ENCODE assay signal across 15 cellular contexts in the genomic region with DNA sequence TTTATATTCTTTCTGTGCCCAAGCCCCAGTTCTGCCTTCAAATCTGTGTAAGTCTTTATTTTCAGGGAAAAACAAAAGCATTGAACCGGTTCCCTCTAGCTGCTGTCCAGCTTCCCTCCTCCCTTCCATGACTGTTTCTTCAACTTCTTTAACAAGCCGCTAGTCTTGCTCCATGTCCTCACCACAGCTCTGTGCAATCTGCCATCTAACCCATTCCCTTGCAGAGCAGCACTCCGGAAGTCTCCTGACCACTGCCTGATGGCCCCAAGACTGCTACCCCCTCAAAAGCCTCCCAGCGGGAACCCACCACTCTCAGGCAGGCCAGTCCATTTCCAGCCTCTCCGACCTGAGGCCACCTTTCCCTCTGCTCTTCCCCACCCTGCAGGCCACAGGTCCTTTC. TPM values are rescaled to one million over a fixed set of nuclear protein-coding genes. Genes with fewer than 3 reads are reported as not detected.
DNase-seq lines count a peak whose midpoint lies in the region; ATAC-seq and TF ChIP-seq lines count a peak whose summit lies in the region.
"Had no signal": no experiment of that assay in that cellular context is flagged by ENCODE, and none has a peak within 500 bp of the region (broad histone marks: within the 10 kb centered on the region; RNA-seq: fewer than 3 reads in every experiment).

No MANE protein-coding gene starts in this region.

- H3K9me3 ChIP-seq in CD4-positive, CD25-positive, alpha-beta regulatory T cell (ENCODE audit: control insufficient read depth in 2 of 2, low read length in 2 of 2), result no peaks in the 10 kb centered on the region
- no peaks in the 10 kb centered on the region for H3K9me3 ChIP-seq in endodermal cell (ENCODE audit: control insufficient read depth, low read length)
- H3K9me3 ChIP-seq in tibial nerve, result no peaks in the 10 kb centered on the region
- H3K9me3 ChIP-seq: right lobe of liver, SJSA1 had no signal

- H3K27me3 ChIP-seq in CD4-positive, CD25-positive, alpha-beta regulatory T cell (ENCODE audit: control insufficient read depth, insufficient read depth, low read length), result no peaks in the 10 kb centered on the region
- H3K27me3 ChIP-seq in endodermal cell (ENCODE audit: control insufficient read depth, insufficient read depth, low read length, poor library complexity, severe bottlenecking), result no peaks in the 10 kb centered on the region
- H3K27me3 ChIP-seq in tibial nerve, result no peaks in the 10 kb centered on the region
- H3K27me3 ChIP-seq: right lobe of liver, SJSA1 had no signal

- no peak for DNase-seq in CD4-positive, CD25-positive, alpha-beta regulatory T cell
- DNase-seq in MV-4-11 (lab: John Stamatoyannopoulos, UW) (peak; percentile 84), endodermal cell (no peak), progenitor cell of endocrine pancreas (ENCODE audit: low spot score, unreplicated experiment) (no peak), DMS79 (lab: John Stamatoyannopoulos, UW) (no peak), tibial nerve (ENCODE audit: low spot score in 2 of 2) (no peak), ureter (ENCODE audit: low spot score) (no peak)
- DNase-seq: activated CD8-positive, alpha-beta memory T cell treated with anti-CD3 and anti-CD28 coated beads for 24 hours; activated gamma-delta T cell treated with Interleukin-2 at 50 U/mL for 16 hours; natural killer cell; stimulated activated CD4-positive, alpha-beta T cell treated with anti-CD3 and anti-CD28 coated beads, Interleukin-4, amount 100 ng/mL, for 4 hours; stimulated activated naive CD8-positive, alpha-beta T cell treated with anti-CD3 and anti-CD28 coated beads, Interleukin-15, amount 100 ng/mL, for 72 hours had no signal

- no peak overlapping the region for H3K4me3 ChIP-seq in CD4-positive, CD25-positive, alpha-beta regulatory T cell (ENCODE audit: low read depth, low read length)
- H3K4me3 ChIP-seq in endodermal cell (ENCODE audit: low read length), result no peak overlapping the region
- no peak overlapping the region for H3K4me3 ChIP-seq in tibial nerve
- H3K4me3 ChIP-seq: right lobe of liver, SJSA1 had no signal

- no peak overlapping the region for H3K4me3 Mint-ChIP-seq in CD4-positive, CD25-positive, alpha-beta regulatory T cell
- H3K4me3 Mint-ChIP-seq in endodermal cell, result no peak overlapping the region
- H3K4me3 Mint-ChIP-seq in progenitor cell of endocrine pancreas (ENCODE audit: low read depth), result no peak overlapping the region
- H3K4me3 Mint-ChIP-seq: natural killer cell; stimulated activated naive CD8-positive, alpha-beta T cell treated with anti-CD3 and anti-CD28 coated beads, Interleukin-15, amount 100 ng/mL, for 72 hours had no signal

- no peak for TF ChIP-seq EP300 in tibial nerve (IDR thresholded peaks at IDR 0.05)

- no peak overlapping the region for H3K27ac ChIP-seq in CD4-positive, CD25-positive, alpha-beta regulatory T cell (ENCODE audit: insufficient read depth, low read length, poor library complexity, severe bottlenecking)
- H3K27ac ChIP-seq in endodermal cell (ENCODE audit: low read depth, low read length) (no peak overlapping the region), tibial nerve (no peak overlapping the region)
- H3K27ac ChIP-seq: SJSA1 had no signal

- peak overlapping the region in 2 of 3 donors; percentile 42 to 68 for H3K27ac Mint-ChIP-seq in CD4-positive, CD25-positive, alpha-beta regulatory T cell
- H3K27ac Mint-ChIP-seq in endodermal cell, result peak overlapping the region; percentile 13
- H3K27ac Mint-ChIP-seq in progenitor cell of endocrine pancreas, result peak overlapping the region; percentile 53
- H3K27ac Mint-ChIP-seq: natural killer cell had no signal

- 90 to 92% methylated on average over 5 of the region's 5 CpGs for WGBS in endodermal cell (ENCODE audit: insufficient coverage in 1 of 2, insufficient read length in 1 of 2), 2 experiments
- WGBS in tibial nerve, 2 donors, result 79 to 84% methylated on average over 5 of the region's 5 CpGs

- TF ChIP-seq POLR2A in tibial nerve (IDR thresholded peaks at IDR 0.05), result no peak

- no peak overlapping the region for H3K9ac ChIP-seq in endodermal cell (ENCODE audit: extremely low read depth, low read length, poor library complexity, severe bottlenecking)

- no peak for ATAC-seq in CD4-positive, CD25-positive, alpha-beta regulatory T cell (ENCODE audit: low read depth in 2 of 2)
- ATAC-seq in GM21576 (IDR thresholded peaks at IDR 0.05; ENCODE audit: unreplicated experiment), result no peak
- ATAC-seq: natural killer cell; stimulated activated naive CD8-positive, alpha-beta T cell treated with anti-CD3 and anti-CD28 coated beads, Interleukin-15, amount 100 ng/mL, for 72 hours had no signal

- no peaks in the 10 kb centered on the region for H3K27me3 Mint-ChIP-seq in CD4-positive, CD25-positive, alpha-beta regulatory T cell
- no peaks in the 10 kb centered on the region for H3K27me3 Mint-ChIP-seq in endodermal cell (ENCODE audit: insufficient read depth)
- H3K27me3 Mint-ChIP-seq in progenitor cell of endocrine pancreas, result no peaks in the 10 kb centered on the region
- H3K27me3 Mint-ChIP-seq: stimulated activated naive CD8-positive, alpha-beta T cell treated with anti-CD3 and anti-CD28 coated beads, Interleukin-15, amount 100 ng/mL, for 72 hours had no signal

- H3K9me3 Mint-ChIP-seq in CD4-positive, CD25-positive, alpha-beta regulatory T cell, result no peaks in the 10 kb centered on the region
- H3K9me3 Mint-ChIP-seq in endodermal cell (no peaks in the 10 kb centered on the region), progenitor cell of endocrine pancreas (ENCODE audit: low read depth) (no peaks in the 10 kb centered on the region)
- H3K9me3 Mint-ChIP-seq: natural killer cell; stimulated activated naive CD8-positive, alpha-beta T cell treated with anti-CD3 and anti-CD28 coated beads, Interleukin-15, amount 100 ng/mL, for 72 hours had no signal

- no peaks in the 10 kb centered on the region for H3K4me1 ChIP-seq in CD4-positive, CD25-positive, alpha-beta regulatory T cell (ENCODE audit: control insufficient read depth, insufficient read depth, low read length, poor library complexity, severe bottlenecking)
- H3K4me1 ChIP-seq in endodermal cell (ENCODE audit: control insufficient read depth, insufficient read depth, low read length), result peaks cover 2% of the 10 kb centered on the region
- peaks cover 0 to 8% (median 0%) of the 10 kb centered on the region in 4 donors for H3K4me1 ChIP-seq in tibial nerve

- H3K36me3 Mint-ChIP-seq in CD4-positive, CD25-positive, alpha-beta regulatory T cell, result peaks cover 51% of the 10 kb centered on the region
- H3K36me3 Mint-ChIP-seq in endodermal cell (ENCODE audit: low read depth), result peaks cover 71% of the 10 kb centered on the region
- peaks cover 23% of the 10 kb centered on the region for H3K36me3 Mint-ChIP-seq in progenitor cell of endocrine pancreas (ENCODE audit: insufficient read depth)

- no peak for TF ChIP-seq CTCF in endodermal cell (conservative IDR thresholded peaks at IDR 0.05)
- TF ChIP-seq CTCF in progenitor cell of endocrine pancreas (IDR thresholded peaks at IDR 0.05; ENCODE audit: unreplicated experiment), result no peak
- no peak for TF ChIP-seq CTCF in tibial nerve (IDR thresholded peaks at IDR 0.05)

- peaks cover 0 to 12% (median 2%) of the 10 kb centered on the region in 4 donors for H3K4me1 Mint-ChIP-seq in CD4-positive, CD25-positive, alpha-beta regulatory T cell
- H3K4me1 Mint-ChIP-seq in endodermal cell (peaks cover 5% of the 10 kb centered on the region), progenitor cell of endocrine pancreas (ENCODE audit: low read depth) (peaks cover 9% of the 10 kb centered on the region)

- peaks cover 62% of the 10 kb centered on the region for H3K36me3 ChIP-seq in CD4-positive, CD25-positive, alpha-beta regulatory T cell (ENCODE audit: control insufficient read depth, insufficient read depth, low read length)
- peaks cover 88% of the 10 kb centered on the region for H3K36me3 ChIP-seq in endodermal cell (ENCODE audit: control insufficient read depth, insufficient read depth, low read length)
- peaks cover 5 to 83% (median 13%) of the 10 kb centered on the region in 3 donors for H3K36me3 ChIP-seq in tibial nerve

RNA-seq across cellular contexts. Expression of a gene that starts 16.9 kb away (rescaled TPM):
- 36.9 TPM for total RNA-seq in CD4-positive, CD25-positive, alpha-beta regulatory T cell
- 10 to 100 TPM; 23.7 to 33.3 (median 26.5) TPM for polyA plus RNA-seq in CD4-positive, CD25-positive, alpha-beta regulatory T cell
- 10 to 100 TPM; 60.1 to 67.6 TPM for total RNA-seq in endodermal cell
- 39.9 TPM for polyA plus RNA-seq in endodermal cell (2013, experiment 1 of 2)
- 37.1 TPM for polyA plus RNA-seq in endodermal cell (2013, experiment 2 of 2)
- 45.2 and 48.7 TPM in 2 replicates for total RNA-seq in progenitor cell of endocrine pancreas
- 10 to 100 TPM; 31.8 to 46.2 (median 35.4) TPM for total RNA-seq in tibial nerve
- total RNA-seq in ureter, result 34.3 TPM

RNA-seq across cellular contexts. Expression of a gene that starts 17.0 kb away (rescaled TPM):
- total RNA-seq in CD4-positive, CD25-positive, alpha-beta regulatory T cell, result 476 TPM
- polyA plus RNA-seq in CD4-positive, CD25-positive, alpha-beta regulatory T cell, result 1,000 to 10,000 TPM; 1,107 to 1,194 (median 1,127) TPM
- total RNA-seq in endodermal cell (100 to 1,000 TPM; 436 to 471 TPM), progenitor cell of endocrine pancreas (466 and 513 TPM in 2 replicates), tibial nerve (100 to 1,000 TPM; 274 to 401 (median 323) TPM), ureter (485 TPM)
- 553 TPM for polyA plus RNA-seq in endodermal cell (2013, experiment 1 of 2)
- 508 TPM for polyA plus RNA-seq in endodermal cell (2013, experiment 2 of 2)

RNA-seq across cellular contexts. Expression of a gene that starts 31.6 kb away (rescaled TPM):
- total RNA-seq in CD4-positive, CD25-positive, alpha-beta regulatory T cell, result 5.5 TPM
- polyA plus RNA-seq in CD4-positive, CD25-positive, alpha-beta regulatory T cell, result 10 to 100 TPM; 23.9 to 41.6 (median 28.4) TPM
- total RNA-seq in endodermal cell (1 to 10 TPM; 3.6 to 7.4 TPM), progenitor cell of endocrine pancreas (0.42 and 0.65 TPM in 2 replicates), tibial nerve (1 to 10 TPM in 2 of 4 donors, not detected in 2; 1.5 to 2.5 TPM), ureter (33.6 TPM)
- polyA plus RNA-seq in endodermal cell (2013, experiment 1 of 2), result 1.7 TPM
- polyA plus RNA-seq in endodermal cell (2013, experiment 2 of 2), result 2.0 TPM
